Comparison of ENCODE assay signal across 8 cellular contexts in genomic region chr5:96936431-96937221, GRCh38. TPM values are rescaled to one million over a fixed set of nuclear protein-coding genes. Genes with fewer than 3 reads are reported as not detected.
DNase-seq lines count a peak whose midpoint lies in the region; ATAC-seq, FAIRE-seq and TF ChIP-seq lines count a peak whose summit lies in the region.

No MANE protein-coding gene starts in this region.

- 0 to 1% methylated on average over 27 of the region's 27 CpGs for WGBS in pancreas, 2 donors
- WGBS in urinary bladder = under 1% methylated on average over 27 of the region's 27 CpGs

- POLR2A ChIA-PET in RWPE1 (lab: Yijun Ruan, JAX; ENCODE audit: low non-redundant PET) = interaction anchor here (1.5 kb wide), 1 partner anchor 129 kb away, joined by 3 read pairs; the partner anchor contains the start of gene ERAP1

- FAIRE-seq in pancreas (lab: Jason Lieb, UNC) = no peak

- CTCF ChIA-PET in RWPE1 (lab: Yijun Ruan, JAX) = interaction anchor here (0.5 to 1.0 kb wide), 2 partner anchors 25 to 870 kb away, joined by 3 read pairs; no protein-coding TSS in a partner anchor

- H3K36me3 ChIP-seq in pancreas (no peaks in the 10 kb centered on the region), urinary bladder (ENCODE audit: insufficient read depth) (no peaks in the 10 kb centered on the region)

- H3K27ac ChIP-seq in RWPE1 (peak overlapping the region; percentile 99), pancreas (peak overlapping the region; percentile 88 to 98 (median 94)), urinary bladder (ENCODE audit: low read depth) (peak overlapping the region; percentile 99)

- no peaks in the 10 kb centered on the region for H3K27me3 ChIP-seq in pancreas

- H3K4me3 ChIP-seq in pancreas (peak overlapping the region; percentile 47 to 86 (median 78)), urinary bladder (ENCODE audit: low read depth, low read length) (peak overlapping the region; percentile 95)

- DNase-seq in NCI-H748 (lab: John Stamatoyannopoulos, UW; ENCODE audit: unreplicated experiment) (peak; percentile 57), NCI-H748 treated with DMSO at 0.1 percent for 48 hours (lab: John Stamatoyannopoulos, UW) (no peak), RWPE1 (ENCODE audit: low spot score) (peak; percentile 45), Right ventricle myocardium superior (peak; percentile 54), pancreas (peak; percentile 30 to 79 (median 55))
- DNase-seq in activated naive CD4-positive, alpha-beta T cell (lab: John Stamatoyannopoulos, UW) = peak in 3 of 4 experiments; percentile 20 to 43 (median 32)

- H3K4me1 ChIP-seq in pancreas (peaks cover 10 to 25% (median 22%) of the 10 kb centered on the region in 3 donors), urinary bladder (ENCODE audit: insufficient read depth) (peaks cover 2% of the 10 kb centered on the region)

- no peaks in the 10 kb centered on the region for H3K9me3 ChIP-seq in pancreas

- ATAC-seq in HG02973 (IDR thresholded peaks at IDR 0.05; ENCODE audit: unreplicated experiment) = peak; percentile 33
- ATAC-seq in Right ventricle myocardium superior (ENCODE audit: poor library complexity) = peak; percentile 0
- peak; percentile 2 to 5 (median 4) for ATAC-seq in pancreas

- intact Hi-C loops in Right ventricle myocardium superior (cut with DNase I) = loop anchor here (5.0 kb wide), 1 partner anchor 41 kb away; no protein-coding TSS in a partner anchor
- intact Hi-C loops in pancreas (cut with DNase I) = no loop called here

- TF ChIP-seq CTCF in RWPE1 (conservative IDR thresholded peaks at IDR 0.05; ENCODE audit: low read depth) (no peak), pancreas (IDR thresholded peaks at IDR 0.05) (no peak)

RNA-seq across cellular contexts. Expression of gene LNPEP, which starts 0.7 kb away (rescaled TPM):
- total RNA-seq in Right ventricle myocardium superior (44.4 TPM), pancreas (10 to 100 TPM in 3 of 6 donors, 1 to 10 TPM in 3; 9.1 to 20.0 (median 12.4) TPM), urinary bladder (99.2 TPM)
- polyA plus RNA-seq in pancreas (1 to 10 TPM; 2.0 to 4.6 TPM), urinary bladder (10.1 TPM)
